Comparison of ENCODE assay signal across 8 cellular contexts in the genomic region with DNA sequence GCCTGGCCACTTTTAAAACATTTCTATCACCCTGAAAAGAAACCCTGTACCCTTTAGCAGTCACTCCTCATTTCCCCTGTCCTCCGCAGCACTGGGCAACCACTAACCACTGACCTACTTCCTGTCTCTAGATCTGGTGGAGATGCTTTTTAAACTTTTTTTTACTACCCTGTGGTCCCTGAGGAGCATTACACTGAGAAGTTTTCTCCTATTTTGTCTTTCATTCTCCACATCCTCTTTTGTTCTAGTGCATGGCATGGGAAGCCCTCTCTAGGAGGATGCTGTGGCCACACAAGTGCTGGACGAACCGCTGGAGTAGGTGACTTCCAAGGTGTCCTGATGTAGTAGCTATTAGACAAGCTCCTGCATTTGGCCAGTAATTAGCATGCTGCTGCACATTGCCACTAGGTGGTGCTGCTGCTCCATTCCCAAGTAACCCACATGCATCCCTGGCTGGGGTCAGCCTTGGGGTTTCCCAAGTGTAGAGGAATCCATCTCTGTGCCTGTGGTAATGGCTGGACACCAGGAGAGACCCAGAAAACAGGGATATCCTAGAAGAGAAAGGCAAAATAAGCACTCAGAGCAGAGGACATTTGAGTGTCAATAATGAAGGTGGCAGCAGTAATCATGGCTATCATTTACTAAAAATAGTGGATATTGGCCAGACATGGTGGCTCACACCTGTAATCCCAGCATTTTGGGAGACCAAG.
DNase-seq lines count a peak whose midpoint lies in the region; TF ChIP-seq lines count a peak whose summit lies in the region.

No MANE protein-coding gene starts in this region.

- no peaks in the 10 kb centered on the region for H3K9me3 Mint-ChIP-seq in activated CD4-positive, alpha-beta T cell treated with anti-CD3 and anti-CD28 coated beads, Interleukin-2, amount 10 ng/mL, durations not matched to agents 24 days and 14 days
- H3K9me3 Mint-ChIP-seq in mesothelial cell of epicardium = no peaks in the 10 kb centered on the region

- H3K27ac Mint-ChIP-seq in activated CD4-positive, alpha-beta T cell treated with anti-CD3 and anti-CD28 coated beads, Interleukin-2, amount 10 ng/mL, durations not matched to agents 24 days and 14 days = no peak overlapping the region
- H3K27ac Mint-ChIP-seq in mesothelial cell of epicardium = no peak overlapping the region

- no peaks in the 10 kb centered on the region for H3K27me3 Mint-ChIP-seq in activated CD4-positive, alpha-beta T cell treated with anti-CD3 and anti-CD28 coated beads, Interleukin-2, amount 10 ng/mL, durations not matched to agents 24 days and 14 days
- H3K27me3 Mint-ChIP-seq in mesothelial cell of epicardium (ENCODE audit: low read depth) = no peaks in the 10 kb centered on the region

- intact Hi-C loops in activated CD4-positive, alpha-beta T cell treated with anti-CD3 and anti-CD28 coated beads, Interleukin-2, amount 10 ng/mL, durations not matched to agents 24 days and 14 days (cut with micrococcal nuclease) = loop anchor here (1.0 to 10.0 kb wide), 2 partner anchors 192 to 305 kb away; no protein-coding TSS in a partner anchor

- H3K4me1 Mint-ChIP-seq in activated CD4-positive, alpha-beta T cell treated with anti-CD3 and anti-CD28 coated beads, Interleukin-2, amount 10 ng/mL, durations not matched to agents 24 days and 14 days = peaks cover 8% of the 10 kb centered on the region
- peaks cover 2% of the 10 kb centered on the region for H3K4me1 Mint-ChIP-seq in mesothelial cell of epicardium

- no peak overlapping the region for H3K4me3 Mint-ChIP-seq in activated CD4-positive, alpha-beta T cell treated with anti-CD3 and anti-CD28 coated beads, Interleukin-2, amount 10 ng/mL, durations not matched to agents 24 days and 14 days
- H3K4me3 Mint-ChIP-seq in mesothelial cell of epicardium = no peak overlapping the region

- peak; percentile 84 for TF ChIP-seq CTCF in mesothelial cell of epicardium (IDR thresholded peaks at IDR 0.05; ENCODE audit: unreplicated experiment)

- peaks cover 11% of the 10 kb centered on the region for H3K36me3 Mint-ChIP-seq in activated CD4-positive, alpha-beta T cell treated with anti-CD3 and anti-CD28 coated beads, Interleukin-2, amount 10 ng/mL, durations not matched to agents 24 days and 14 days (ENCODE audit: low read depth)
- peaks cover 21% of the 10 kb centered on the region for H3K36me3 Mint-ChIP-seq in mesothelial cell of epicardium

- peak; percentile 40 for DNase-seq in activated CD4-positive, CD25-positive, alpha-beta regulatory T cell treated with anti-CD3 and anti-CD28 coated beads, Interleukin-2, amount 50 U/mL, for 16 hours (ENCODE audit: low read depth, low spot score)
- DNase-seq in activated CD4-positive, CD25-positive, alpha-beta regulatory T cell (lab: John Stamatoyannopoulos, UW) = no peak
- DNase-seq in activated CD4-positive, alpha-beta T cell treated with anti-CD3 and anti-CD28 coated beads, Interleukin-2, amount 10 ng/mL, durations not matched to agents 24 days and 14 days = peak; percentile 91
- DNase-seq in effector CD4-positive, alpha-beta T cell = peak; percentile 73
- DNase-seq in mesothelial cell of epicardium (ENCODE audit: low spot score in 2 of 2, unreplicated experiment in 2 of 2) (peak; percentile 53 to 80), NCI-H187 (lab: John Stamatoyannopoulos, UW) (no peak), hypothalamus (lab: John Stamatoyannopoulos, UW) (no peak)
- DNase-seq in stimulated activated CD8-positive, alpha-beta memory T cell treated with anti-CD3 and anti-CD28 coated beads, Interleukin-4, amount 100 ng/mL, for 4 hours (ENCODE audit: low read depth in 2 of 2, low spot score in 1 of 2) = peak; percentile 42 to 59

Comparison
In these comparisons a context has a peak if more than half of its experiments do, and no peak if none do; other contexts are left out.
1. DNase-seq: peak in activated CD4-positive, CD25-positive, alpha-beta regulatory T cell treated with anti-CD3 and anti-CD28 coated beads, Interleukin-2, amount 50 U/mL, for 16 hours (single experiment), activated CD4-positive, alpha-beta T cell treated with anti-CD3 and anti-CD28 coated beads, Interleukin-2, amount 10 ng/mL, durations not matched to agents 24 days and 14 days (single experiment), effector CD4-positive, alpha-beta T cell (single experiment), mesothelial cell of epicardium (2 of 2) and stimulated activated CD8-positive, alpha-beta memory T cell treated with anti-CD3 and anti-CD28 coated beads, Interleukin-4, amount 100 ng/mL, for 4 hours (2 of 2); none in activated CD4-positive, CD25-positive, alpha-beta regulatory T cell (0 of 4), NCI-H187 (0 of 2) and hypothalamus (0 of 51).